ENCODE assay signal across 8 cellular contexts in the genomic region with DNA sequence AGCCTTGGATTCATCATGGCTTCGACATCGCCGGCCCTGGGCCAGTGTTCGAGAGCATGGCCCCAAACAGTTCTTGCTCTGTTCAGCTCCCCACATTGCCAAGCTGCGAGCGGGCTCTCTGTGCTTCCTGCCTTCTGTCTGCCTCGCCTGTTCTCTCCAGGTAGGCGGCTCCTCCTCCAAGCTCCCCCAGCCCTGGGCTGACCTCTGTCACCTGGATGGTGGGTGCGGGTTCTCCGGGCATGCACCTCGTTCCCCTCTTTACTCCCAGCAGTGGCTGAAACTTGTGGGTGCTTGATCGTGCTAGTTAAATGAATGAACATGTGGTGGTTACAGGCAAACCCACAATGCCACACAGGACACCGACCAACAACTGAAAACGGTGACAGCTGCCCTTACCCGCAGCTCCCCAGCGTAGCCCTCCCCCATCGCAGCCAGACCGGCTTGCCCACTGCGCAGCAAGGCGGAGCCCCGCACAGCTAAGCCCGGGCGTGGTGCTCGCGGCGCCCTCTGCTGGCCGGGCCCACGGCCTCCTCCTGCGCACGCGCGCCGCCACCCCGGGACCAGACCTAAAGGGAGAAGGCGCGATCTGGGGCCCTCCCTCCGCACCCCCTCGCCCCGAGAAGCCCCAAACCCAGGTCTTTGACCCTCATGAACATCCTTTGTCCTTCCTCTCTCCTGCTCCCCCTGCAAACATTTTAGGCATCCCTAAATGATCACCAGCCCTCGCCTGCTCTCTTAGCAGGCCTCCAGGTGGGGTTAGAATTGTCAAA. TPM values are rescaled to one million over a fixed set of nuclear protein-coding genes. Genes with fewer than 3 reads are reported as not detected.
DNase-seq lines count a peak whose midpoint lies in the region; ATAC-seq and TF ChIP-seq lines count a peak whose summit lies in the region.

No MANE protein-coding gene starts in this region.

- H3K27ac Mint-ChIP-seq in endothelial cell (ENCODE audit: unreplicated experiment) = no peak overlapping the region

- H3K36me3 Mint-ChIP-seq in endothelial cell (ENCODE audit: low read depth, unreplicated experiment) = no peaks in the 10 kb centered on the region

- no peaks in the 10 kb centered on the region for H3K9me3 Mint-ChIP-seq in endothelial cell (ENCODE audit: unreplicated experiment)

- ATAC-seq in GM21367 (IDR thresholded peaks at IDR 0.05; ENCODE audit: unreplicated experiment) = peak; percentile 54

- peaks cover 3% of the 10 kb centered on the region for H3K4me1 Mint-ChIP-seq in endothelial cell (ENCODE audit: unreplicated experiment)

- H3K4me3 Mint-ChIP-seq in endothelial cell (ENCODE audit: unreplicated experiment) = peak overlapping the region; percentile 87

- H3K27me3 Mint-ChIP-seq in endothelial cell (ENCODE audit: unreplicated experiment) = peaks cover 8% of the 10 kb centered on the region

- peak; percentile 87 for TF ChIP-seq CTCF in endothelial cell (IDR thresholded peaks at IDR 0.05; ENCODE audit: unreplicated experiment)

- DNase-seq in CMK (ENCODE audit: low read depth) (peak; percentile 85), HUDEP-2 (lab: John Stamatoyannopoulos, UW; ENCODE audit: unreplicated experiment in 76 of 76) (peak in 72 of 76 experiments; percentile 32 to 93 (median 77)), NOMO-1 treated with DMSO at 0.1 percent for 48 hours (lab: John Stamatoyannopoulos, UW; ENCODE audit: unreplicated experiment) (peak; percentile 73), endothelial cell (ENCODE audit: low spot score) (peak; percentile 96), midbrain (lab: John Stamatoyannopoulos, UW) (peak; percentile 88)
- DNase-seq in activated CD8-positive, alpha-beta memory T cell treated with anti-CD3 and anti-CD28 coated beads, Interleukin-2, amount 50 U/mL, for 1 hour (ENCODE audit: extremely low read depth) = peak; percentile 55
- peak; percentile 84 to 90 for DNase-seq in stimulated activated CD8-positive, alpha-beta memory T cell treated with anti-CD3 and anti-CD28 coated beads, Interleukin-15, amount 100 ng/mL, for 48 hours (ENCODE audit: low read depth in 2 of 2)

RNA-seq across cellular contexts. Expression of gene EIF1, which starts 22.9 kb away (rescaled TPM):
- total RNA-seq in endothelial cell (ENCODE audit: unreplicated experiment) = 569 TPM

RNA-seq across cellular contexts. Expression of gene KRT17, which starts 41.4 kb away (rescaled TPM):
- not detected for total RNA-seq in endothelial cell (ENCODE audit: unreplicated experiment)

RNA-seq across cellular contexts. Expression of gene GAST, which starts 46.4 kb away (rescaled TPM):
- total RNA-seq in endothelial cell (ENCODE audit: unreplicated experiment) = not detected

RNA-seq across cellular contexts. Expression of gene KRT16, which starts 53.2 kb away (rescaled TPM):
- total RNA-seq in endothelial cell (ENCODE audit: unreplicated experiment) = not detected

Comparison
In these comparisons a context has a peak if more than half of its experiments do, and no peak if none do; other contexts are left out.
1. Peak in every context shown above with its lines: DNase-seq and ATAC-seq.